Comparison of ENCODE assay signal across 1 cellular context in the genomic region with DNA sequence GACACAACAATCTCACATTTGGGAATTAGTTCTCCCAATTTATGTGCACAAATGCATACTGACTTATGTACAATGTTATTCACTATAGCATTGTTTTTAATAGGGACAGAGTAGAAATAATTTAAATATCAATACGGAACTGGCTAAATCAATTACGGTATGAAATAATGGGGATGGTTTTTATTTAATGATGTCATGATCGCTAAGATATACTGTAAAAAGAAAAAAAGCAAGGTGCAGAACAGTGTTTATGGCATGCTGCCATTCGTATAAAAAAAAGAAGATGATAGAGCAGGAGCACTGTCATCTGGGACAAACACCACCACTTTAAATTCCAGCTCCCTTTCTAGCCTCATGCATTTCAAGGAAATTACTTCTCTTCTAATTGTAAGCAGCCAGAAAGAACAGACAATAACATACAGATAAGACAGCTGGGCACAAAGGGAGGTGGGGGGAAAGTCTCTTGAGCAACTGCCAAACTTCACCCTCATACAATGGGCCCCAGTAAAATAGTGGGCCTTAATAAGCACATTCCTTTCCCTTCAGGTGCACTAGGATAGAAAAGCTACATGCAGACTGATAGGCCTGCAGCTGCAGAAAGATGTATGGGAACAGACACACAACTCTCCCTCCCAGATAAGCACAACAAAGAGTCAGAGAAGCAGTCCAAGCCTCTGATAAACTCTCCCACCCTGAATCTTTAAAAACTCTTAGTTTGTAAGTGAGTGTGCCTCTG.
TF ChIP-seq lines count a peak whose summit lies in the region.

No MANE protein-coding gene starts in this region.

TF ChIP-seq in K562, 482 proteins besides CTCF, POLR2A, EP300 and RAD21:
- TF ChIP-seq, protein P1, sequence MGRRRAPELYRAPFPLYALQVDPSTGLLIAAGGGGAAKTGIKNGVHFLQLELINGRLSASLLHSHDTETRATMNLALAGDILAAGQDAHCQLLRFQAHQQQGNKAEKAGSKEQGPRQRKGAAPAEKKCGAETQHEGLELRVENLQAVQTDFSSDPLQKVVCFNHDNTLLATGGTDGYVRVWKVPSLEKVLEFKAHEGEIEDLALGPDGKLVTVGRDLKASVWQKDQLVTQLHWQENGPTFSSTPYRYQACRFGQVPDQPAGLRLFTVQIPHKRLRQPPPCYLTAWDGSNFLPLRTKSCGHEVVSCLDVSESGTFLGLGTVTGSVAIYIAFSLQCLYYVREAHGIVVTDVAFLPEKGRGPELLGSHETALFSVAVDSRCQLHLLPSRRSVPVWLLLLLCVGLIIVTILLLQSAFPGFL (CRISPR knock-in tag; IDR thresholded peaks at IDR 0.05), result no peak
- TF ChIP-seq CEBPB (tag; IDR thresholded peaks at IDR 0.05) (peak; percentile 55; the same call in 1 of the 2 replicates), SOX6 (IDR thresholded peaks at IDR 0.05) (peak; percentile 59; the same call in 1 of the 2 replicates), GATA2 (CRISPR knock-in tag; IDR thresholded peaks at IDR 0.05) (0 out of 2 replicates have a peak, but pooled peaks have one; percentile 49), POLR2AphosphoS2 (IDR thresholded peaks at IDR 0.05; ENCODE audit: low read length) (no peak), ELF1 (tag; IDR thresholded peaks at IDR 0.05) (no peak), MEIS2 (IDR thresholded peaks at IDR 0.05; ENCODE audit: partially characterized antibody) (peak; percentile 38), CBFA2T3 (IDR thresholded peaks at IDR 0.05) (peak; percentile 86), DPF2 (IDR thresholded peaks at IDR 0.05) (0 out of 2 replicates have a peak, but pooled peaks have one; percentile 39), MBD2 (IDR thresholded peaks at IDR 0.05; ENCODE audit: borderline replicate concordance, low read depth) (no peak), IRF2 (CRISPR knock-in tag; IDR thresholded peaks at IDR 0.05) (no peak), NFIC (IDR thresholded peaks at IDR 0.05) (peak; percentile 48), TCF3 (CRISPR knock-in tag; IDR thresholded peaks at IDR 0.05) (peak; percentile 77), HSF4 (CRISPR knock-in tag; IDR thresholded peaks at IDR 0.05; ENCODE audit: borderline replicate concordance) (no peak), TAL1 (IDR thresholded peaks at IDR 0.05) (peak; percentile 55; the same call in 1 of the 2 replicates), POU5F1 (IDR thresholded peaks at IDR 0.05; ENCODE audit: borderline replicate concordance, low read depth, low read length, partially characterized antibody) (no peak), ARID1B (IDR thresholded peaks at IDR 0.05) (peak; percentile 65), NCOR1 (IDR thresholded peaks at IDR 0.05) (peak; percentile 72), CBFA2T2 (conservative IDR thresholded peaks at IDR 0.05) (peak; percentile 79)
- TF ChIP-seq, protein P2, sequence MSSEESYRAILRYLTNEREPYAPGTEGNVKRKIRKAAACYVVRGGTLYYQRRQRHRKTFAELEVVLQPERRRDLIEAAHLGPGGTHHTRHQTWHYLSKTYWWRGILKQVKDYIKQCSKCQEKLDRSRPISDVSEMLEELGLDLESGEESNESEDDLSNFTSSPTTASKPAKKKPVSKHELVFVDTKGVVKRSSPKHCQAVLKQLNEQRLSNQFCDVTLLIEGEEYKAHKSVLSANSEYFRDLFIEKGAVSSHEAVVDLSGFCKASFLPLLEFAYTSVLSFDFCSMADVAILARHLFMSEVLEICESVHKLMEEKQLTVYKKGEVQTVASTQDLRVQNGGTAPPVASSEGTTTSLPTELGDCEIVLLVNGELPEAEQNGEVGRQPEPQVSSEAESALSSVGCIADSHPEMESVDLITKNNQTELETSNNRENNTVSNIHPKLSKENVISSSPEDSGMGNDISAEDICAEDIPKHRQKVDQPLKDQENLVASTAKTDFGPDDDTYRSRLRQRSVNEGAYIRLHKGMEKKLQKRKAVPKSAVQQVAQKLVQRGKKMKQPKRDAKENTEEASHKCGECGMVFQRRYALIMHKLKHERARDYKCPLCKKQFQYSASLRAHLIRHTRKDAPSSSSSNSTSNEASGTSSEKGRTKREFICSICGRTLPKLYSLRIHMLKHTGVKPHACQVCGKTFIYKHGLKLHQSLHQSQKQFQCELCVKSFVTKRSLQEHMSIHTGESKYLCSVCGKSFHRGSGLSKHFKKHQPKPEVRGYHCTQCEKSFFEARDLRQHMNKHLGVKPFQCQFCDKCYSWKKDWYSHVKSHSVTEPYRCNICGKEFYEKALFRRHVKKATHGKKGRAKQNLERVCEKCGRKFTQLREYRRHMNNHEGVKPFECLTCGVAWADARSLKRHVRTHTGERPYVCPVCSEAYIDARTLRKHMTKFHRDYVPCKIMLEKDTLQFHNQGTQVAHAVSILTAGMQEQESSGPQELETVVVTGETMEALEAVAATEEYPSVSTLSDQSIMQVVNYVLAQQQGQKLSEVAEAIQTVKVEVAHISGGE (CRISPR knock-in tag; IDR thresholded peaks at IDR 0.05), result peak in 1 of 3 experiments; percentile 55; a peak in 1 of 6 replicates
- TF ChIP-seq, protein P3, sequence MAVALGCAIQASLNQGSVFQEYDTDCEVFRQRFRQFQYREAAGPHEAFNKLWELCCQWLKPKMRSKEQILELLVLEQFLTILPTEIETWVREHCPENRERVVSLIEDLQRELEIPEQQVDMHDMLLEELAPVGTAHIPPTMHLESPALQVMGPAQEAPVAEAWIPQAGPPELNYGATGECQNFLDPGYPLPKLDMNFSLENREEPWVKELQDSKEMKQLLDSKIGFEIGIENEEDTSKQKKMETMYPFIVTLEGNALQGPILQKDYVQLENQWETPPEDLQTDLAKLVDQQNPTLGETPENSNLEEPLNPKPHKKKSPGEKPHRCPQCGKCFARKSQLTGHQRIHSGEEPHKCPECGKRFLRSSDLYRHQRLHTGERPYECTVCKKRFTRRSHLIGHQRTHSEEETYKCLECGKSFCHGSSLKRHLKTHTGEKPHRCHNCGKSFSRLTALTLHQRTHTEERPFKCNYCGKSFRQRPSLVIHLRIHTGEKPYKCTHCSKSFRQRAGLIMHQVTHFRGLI (CRISPR knock-in tag; IDR thresholded peaks at IDR 0.05), result no peak
- TF ChIP-seq, protein P4, sequence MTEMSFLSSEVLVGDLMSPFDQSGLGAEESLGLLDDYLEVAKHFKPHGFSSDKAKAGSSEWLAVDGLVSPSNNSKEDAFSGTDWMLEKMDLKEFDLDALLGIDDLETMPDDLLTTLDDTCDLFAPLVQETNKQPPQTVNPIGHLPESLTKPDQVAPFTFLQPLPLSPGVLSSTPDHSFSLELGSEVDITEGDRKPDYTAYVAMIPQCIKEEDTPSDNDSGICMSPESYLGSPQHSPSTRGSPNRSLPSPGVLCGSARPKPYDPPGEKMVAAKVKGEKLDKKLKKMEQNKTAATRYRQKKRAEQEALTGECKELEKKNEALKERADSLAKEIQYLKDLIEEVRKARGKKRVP (CRISPR knock-in tag; IDR thresholded peaks at IDR 0.05), result no peak
- TF ChIP-seq, protein P5, sequence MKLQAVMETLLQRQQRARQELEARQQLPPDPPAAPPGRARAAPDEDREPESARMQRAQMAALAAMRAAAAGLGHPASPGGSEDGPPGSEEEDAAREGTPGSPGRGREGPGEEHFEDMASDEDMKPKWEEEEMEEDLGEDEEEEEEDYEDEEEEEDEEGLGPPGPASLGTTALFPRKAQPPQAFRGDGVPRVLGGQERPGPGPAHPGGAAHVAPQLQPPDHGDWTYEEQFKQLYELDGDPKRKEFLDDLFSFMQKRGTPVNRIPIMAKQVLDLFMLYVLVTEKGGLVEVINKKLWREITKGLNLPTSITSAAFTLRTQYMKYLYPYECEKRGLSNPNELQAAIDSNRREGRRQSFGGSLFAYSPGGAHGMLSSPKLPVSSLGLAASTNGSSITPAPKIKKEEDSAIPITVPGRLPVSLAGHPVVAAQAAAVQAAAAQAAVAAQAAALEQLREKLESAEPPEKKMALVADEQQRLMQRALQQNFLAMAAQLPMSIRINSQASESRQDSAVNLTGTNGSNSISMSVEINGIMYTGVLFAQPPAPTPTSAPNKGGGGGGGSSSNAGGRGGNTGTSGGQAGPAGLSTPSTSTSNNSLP (IDR thresholded peaks at IDR 0.05; ENCODE audit: borderline replicate concordance, low read depth, low read length), result 0 out of 2 replicates have a peak, but pooled peaks have one; percentile 11
- TF ChIP-seq, protein P6, sequence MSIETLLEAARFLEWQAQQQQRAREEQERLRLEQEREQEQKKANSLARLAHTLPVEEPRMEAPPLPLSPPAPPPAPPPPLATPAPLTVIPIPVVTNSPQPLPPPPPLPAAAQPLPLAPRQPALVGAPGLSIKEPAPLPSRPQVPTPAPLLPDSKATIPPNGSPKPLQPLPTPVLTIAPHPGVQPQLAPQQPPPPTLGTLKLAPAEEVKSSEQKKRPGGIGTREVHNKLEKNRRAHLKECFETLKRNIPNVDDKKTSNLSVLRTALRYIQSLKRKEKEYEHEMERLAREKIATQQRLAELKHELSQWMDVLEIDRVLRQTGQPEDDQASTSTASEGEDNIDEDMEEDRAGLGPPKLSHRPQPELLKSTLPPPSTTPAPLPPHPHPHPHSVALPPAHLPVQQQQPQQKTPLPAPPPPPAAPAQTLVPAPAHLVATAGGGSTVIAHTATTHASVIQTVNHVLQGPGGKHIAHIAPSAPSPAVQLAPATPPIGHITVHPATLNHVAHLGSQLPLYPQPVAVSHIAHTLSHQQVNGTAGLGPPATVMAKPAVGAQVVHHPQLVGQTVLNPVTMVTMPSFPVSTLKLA (conservative IDR thresholded peaks at IDR 0.05), result 0 out of 4 replicates have a peak, but pooled peaks of 1 of the 2 experiments have one; percentile 15
- TF ChIP-seq, protein P7, sequence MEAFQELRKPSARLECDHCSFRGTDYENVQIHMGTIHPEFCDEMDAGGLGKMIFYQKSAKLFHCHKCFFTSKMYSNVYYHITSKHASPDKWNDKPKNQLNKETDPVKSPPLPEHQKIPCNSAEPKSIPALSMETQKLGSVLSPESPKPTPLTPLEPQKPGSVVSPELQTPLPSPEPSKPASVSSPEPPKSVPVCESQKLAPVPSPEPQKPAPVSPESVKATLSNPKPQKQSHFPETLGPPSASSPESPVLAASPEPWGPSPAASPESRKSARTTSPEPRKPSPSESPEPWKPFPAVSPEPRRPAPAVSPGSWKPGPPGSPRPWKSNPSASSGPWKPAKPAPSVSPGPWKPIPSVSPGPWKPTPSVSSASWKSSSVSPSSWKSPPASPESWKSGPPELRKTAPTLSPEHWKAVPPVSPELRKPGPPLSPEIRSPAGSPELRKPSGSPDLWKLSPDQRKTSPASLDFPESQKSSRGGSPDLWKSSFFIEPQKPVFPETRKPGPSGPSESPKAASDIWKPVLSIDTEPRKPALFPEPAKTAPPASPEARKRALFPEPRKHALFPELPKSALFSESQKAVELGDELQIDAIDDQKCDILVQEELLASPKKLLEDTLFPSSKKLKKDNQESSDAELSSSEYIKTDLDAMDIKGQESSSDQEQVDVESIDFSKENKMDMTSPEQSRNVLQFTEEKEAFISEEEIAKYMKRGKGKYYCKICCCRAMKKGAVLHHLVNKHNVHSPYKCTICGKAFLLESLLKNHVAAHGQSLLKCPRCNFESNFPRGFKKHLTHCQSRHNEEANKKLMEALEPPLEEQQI (IDR thresholded peaks at IDR 0.05), result no peak
TF ChIP-seq in K562: peak in this region for 15.
